ENCODE assay signal across 35 cellular contexts in the genomic region with DNA sequence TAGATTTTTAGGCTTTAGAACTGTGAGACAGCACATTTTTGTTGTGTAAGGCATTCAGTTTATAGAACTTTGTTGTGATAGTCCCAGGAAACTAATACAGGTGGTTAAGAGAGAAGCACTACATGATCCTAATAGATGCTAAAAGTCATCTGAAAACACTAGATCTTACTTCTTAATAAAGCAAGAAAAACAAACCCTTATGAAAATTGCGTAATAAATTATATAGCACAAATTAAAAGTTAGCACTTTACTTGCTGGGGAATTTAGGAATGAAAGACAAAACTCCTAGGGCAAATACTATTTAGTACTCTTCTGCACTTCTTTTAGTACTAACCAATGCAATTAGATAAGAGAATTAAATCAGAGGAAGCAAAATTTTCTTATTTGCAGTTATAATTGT.
"Had no signal": no experiment of that assay in that cellular context is flagged by ENCODE, and none has a peak within 500 bp of the region (broad histone marks: within the 10 kb centered on the region; RNA-seq: fewer than 3 reads in every experiment).

No MANE protein-coding gene starts in this region.

- H3K9me3 ChIP-seq: MG63 had no signal

- H3K4me3 ChIP-seq: MG63 had no signal

- DNase-seq: Karpas-422, Kasumi-1, MG63, MM.1S, MV-4-11, NCI-H1048, NCI-H1092, NCI-H1092 treated with DMSO at 0.1 percent for 48 hours, NCI-H1105, NCI-H1105 treated with DMSO at 0.1 percent for 48 hours, NCI-H1417, NCI-H1417 treated with DMSO at 0.1 percent for 48 hours, NCI-H1436, NCI-H1436 treated with DMSO at 0.1 percent for 48 hours, NCI-H146, NCI-H1694, NCI-H1694 treated with DMSO at 0.1 percent for 48 hours, NCI-H187, NCI-H187 treated with DMSO at 0.1 percent for 48 hours, NCI-H1930, NCI-H2029, NCI-H2029 treated with DMSO at 0.1 percent for 48 hours, NCI-H2081, NCI-H2081 treated with DMSO at 0.1 percent for 48 hours, NCI-H2107, NCI-H2171, NCI-H2171 treated with DMSO at 0.1 percent for 48 hours, NCI-H2227 treated with DMSO at 0.1 percent for 48 hours, NCI-H226, NCI-H345, NCI-H446, NCI-H446 treated with DMSO at 0.1 percent for 48 hours, NCI-H510A, NCI-H510A treated with DMSO at 0.1 percent for 48 hours, NCI-H524 had no signal

- H3K36me3 ChIP-seq: MG63 had no signal
